13 cellular contexts compared by ENCODE assay signal in the genomic region with DNA sequence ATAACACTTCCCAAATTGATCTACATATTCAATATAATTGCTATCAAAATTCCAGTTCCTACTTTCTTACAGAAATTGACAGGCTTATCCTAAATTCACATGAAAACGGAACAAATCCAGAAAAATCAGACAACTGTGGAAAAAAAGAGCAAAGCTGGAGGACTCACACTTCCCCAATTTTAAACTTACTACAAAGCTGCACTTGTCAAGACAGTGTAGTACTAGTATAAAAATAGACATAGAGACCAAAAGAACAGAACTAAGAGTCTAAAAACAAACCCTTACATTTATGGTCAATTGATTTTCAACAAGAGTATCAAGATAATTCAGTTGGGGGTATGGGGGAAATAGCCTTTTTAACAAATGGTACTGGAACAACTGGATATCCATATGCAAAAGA.
"Had no signal": no experiment of that assay in that cellular context is flagged by ENCODE, and none has a peak within 500 bp of the region (broad histone marks: within the 10 kb centered on the region; RNA-seq: fewer than 3 reads in every experiment).

No MANE protein-coding gene starts in this region.

- DNase-seq: activated effector memory CD4-positive, alpha-beta T cell treated with anti-CD3 and anti-CD28 coated beads, Interleukin-2, amount 50 U/mL, for 16 hours; activated T-cell treated with anti-CD3 and anti-CD28 coated beads, Interleukin-2, amount 50 U/mL, for 24 hours; foreskin keratinocyte; heart left ventricle; left colon; naive thymus-derived CD4-positive, alpha-beta T cell; posterior cingulate gyrus; T-helper 2 cell had no signal

- H3K4me3 Mint-ChIP-seq: activated naive CD8-positive, alpha-beta T cell; activated T-cell treated with anti-CD3 and anti-CD28 coated beads, Interleukin-2, amount 50 U/mL, for 24 hours; naive thymus-derived CD4-positive, alpha-beta T cell had no signal

- H3K27ac Mint-ChIP-seq: activated naive CD8-positive, alpha-beta T cell; activated T-cell treated with anti-CD3 and anti-CD28 coated beads, Interleukin-2, amount 50 U/mL, for 24 hours; naive thymus-derived CD4-positive, alpha-beta T cell had no signal

- H3K9me3 ChIP-seq: neutrophil had no signal

- ATAC-seq: foreskin keratinocyte; heart left ventricle; left colon; naive thymus-derived CD4-positive, alpha-beta T cell had no signal

- H3K4me1 ChIP-seq: foreskin keratinocyte, tibial nerve had no signal

- H3K27me3 Mint-ChIP-seq: activated naive CD8-positive, alpha-beta T cell; activated T-cell treated with anti-CD3 and anti-CD28 coated beads, Interleukin-2, amount 50 U/mL, for 24 hours; naive thymus-derived CD4-positive, alpha-beta T cell had no signal

- H3K27ac ChIP-seq: foreskin keratinocyte, heart left ventricle, neutrophil, skin epidermis, tibial nerve had no signal

- H3K27me3 ChIP-seq: foreskin keratinocyte, heart left ventricle, neutrophil, tibial nerve had no signal

- H3K4me3 ChIP-seq: heart left ventricle, lung, skin epidermis, tibial nerve had no signal
